Comparison of ENCODE assay signal across 25 cellular contexts in genomic region chr5:173554038-173554955, GRCh38.
DNase-seq lines count a peak whose midpoint lies in the region; ATAC-seq and TF ChIP-seq lines count a peak whose summit lies in the region.
"Had no signal": no experiment of that assay in that cellular context is flagged by ENCODE, and none has a peak within 500 bp of the region (broad histone marks: within the 10 kb centered on the region; RNA-seq: fewer than 3 reads in every experiment).

No MANE protein-coding gene starts in this region.

- intact Hi-C loops in left cardiac atrium (cut with DNase I), result no loop called here

- 0 out of 3 replicates have a peak, but pooled peaks have one; percentile 11 for TF ChIP-seq CTCF in GM12872 (IDR thresholded peaks at IDR 0.05; ENCODE audit: insufficient read depth, low read depth, low read length)

- ATAC-seq in left cardiac atrium (peak; percentile 36 to 37), HG03196 (IDR thresholded peaks at IDR 0.05; ENCODE audit: unreplicated experiment) (no peak), GM21390 (IDR thresholded peaks at IDR 0.05; ENCODE audit: unreplicated experiment) (no peak)
- ATAC-seq: activated naive CD4-positive, alpha-beta T cell treated with anti-CD3 and anti-CD28 coated beads, Interleukin-2, amount 50 U/mL, for 72 hours; K562; left lung; pancreas; SK-N-SH treated with all-trans-retinoic acid at 6 μM for 48 hours; WTC11 had no signal

- peak overlapping the region; percentile 90 for H3K27ac ChIP-seq in angular gyrus (ENCODE audit: low read depth, low read length)
- H3K27ac ChIP-seq: ascending aorta, epithelial cell of prostate, left lung, pancreas, RWPE1 had no signal

- DNase-seq in left cardiac atrium (no peak), putamen (ENCODE audit: low spot score) (peak; percentile 38), GM19238 (ENCODE audit: insufficient read length, low spot score) (no peak)
- DNase-seq: Calu3, cerebellar nuclear complex, DND-41, foreskin fibroblast, left lung, MG63, natural killer cell, NCI-H2081, NCI-H345, NCI-H748 treated with DMSO at 0.1 percent for 48 hours, pancreas had no signal

Comparison
In these comparisons a context has a peak if more than half of its experiments do, and no peak if none do; other contexts are left out.
1. ATAC-seq: peak in left cardiac atrium (2 of 2); none in HG03196 (single experiment) and GM21390 (single experiment).